Comparison of ENCODE assay signal across 9 cellular contexts in genomic region chr11:29293825-29294224, GRCh38.
A peak's percentile ranks its signal among the peaks of the same experiment; 100 is the strongest.
DNase-seq lines count a peak whose midpoint lies in the region; ATAC-seq and TF ChIP-seq lines count a peak whose summit lies in the region.
"Had no signal": no experiment of that assay in that cellular context is flagged by ENCODE, and none has a peak within 500 bp of the region (broad histone marks: within the 10 kb centered on the region; RNA-seq: fewer than 3 reads in every experiment).

No MANE protein-coding gene starts in this region.

- no peaks in the 10 kb centered on the region for H3K79me2 ChIP-seq in ACC112 (ENCODE audit: control insufficient read depth, insufficient read depth, low read length, unreplicated experiment)

- H2AFZ ChIP-seq in ACC112 (ENCODE audit: low read length, unreplicated experiment), result peak overlapping the region; percentile 16

- in situ Hi-C loops in astrocyte of the spinal cord (cut with HindIII; ENCODE audit: low sequenced_read_pairs), result no loop called here

- H3K36me3 ChIP-seq in ACC112 (ENCODE audit: insufficient read depth, low read length) (no peaks in the 10 kb centered on the region), upper lobe of right lung (no peaks in the 10 kb centered on the region)

- no peaks in the 10 kb centered on the region for H3K27me3 ChIP-seq in ACC112 (ENCODE audit: insufficient read depth, low read length)
- no peaks in the 10 kb centered on the region for H3K27me3 ChIP-seq in upper lobe of right lung

- peak overlapping the region; percentile 72 for H3K27ac ChIP-seq in ACC112 (ENCODE audit: low read depth, low read length)
- no peak overlapping the region for H3K27ac ChIP-seq in upper lobe of right lung

- H3K9me3 ChIP-seq in upper lobe of right lung, result no peaks in the 10 kb centered on the region

- DNase-seq in astrocyte of the spinal cord (ENCODE audit: low read depth, low spot score) (peak; percentile 82), 8988T (no peak), left ventricle myocardium superior (no peak), upper lobe of right lung (no peak), NCI-H1436 treated with DMSO at 0.1 percent for 48 hours (lab: John Stamatoyannopoulos, UW) (no peak)

- H3K4me3 ChIP-seq in ACC112 (ENCODE audit: low read depth, low read length), result peak overlapping the region; percentile 45
- H3K4me3 ChIP-seq in astrocyte of the spinal cord (ENCODE audit: low read depth, low read length), result no peak overlapping the region
- H3K4me3 ChIP-seq in upper lobe of right lung, result no peak overlapping the region

- ATAC-seq in GM19395 (IDR thresholded peaks at IDR 0.05; ENCODE audit: unreplicated experiment) (peak; percentile 84), HG03135 (IDR thresholded peaks at IDR 0.05; ENCODE audit: unreplicated experiment) (peak; percentile 95), left ventricle myocardium superior (no peak), upper lobe of right lung (no peak)
- ATAC-seq: activated CD4-positive, CD25-positive, alpha-beta regulatory T cell treated with anti-CD3 and anti-CD28 coated beads, Interleukin-2, amount 50 U/mL, for 24 hours had no signal

- H3K4me1 ChIP-seq in ACC112 (ENCODE audit: control insufficient read depth, insufficient read depth, low read length, unreplicated experiment) (peaks cover 24% of the 10 kb centered on the region), upper lobe of right lung (no peaks in the 10 kb centered on the region)

- TF ChIP-seq CTCF in astrocyte of the spinal cord (IDR thresholded peaks at IDR 0.05; ENCODE audit: low read depth, low read length), result no peak
- no peak for TF ChIP-seq CTCF in upper lobe of right lung (IDR thresholded peaks at IDR 0.05)

- intact Hi-C loops in left ventricle myocardium superior (cut with micrococcal nuclease) (no loop called here), upper lobe of right lung (cut with DNase I) (no loop called here)

Comparison
In these comparisons a context has a peak if more than half of its experiments do, and no peak if none do; other contexts are left out.
1. ATAC-seq: peak in GM19395 (single experiment) and HG03135 (single experiment); none in left ventricle myocardium superior (single experiment) and upper lobe of right lung (single experiment).